Comparison of ENCODE assay signal across 22 cellular contexts in the genomic region with DNA sequence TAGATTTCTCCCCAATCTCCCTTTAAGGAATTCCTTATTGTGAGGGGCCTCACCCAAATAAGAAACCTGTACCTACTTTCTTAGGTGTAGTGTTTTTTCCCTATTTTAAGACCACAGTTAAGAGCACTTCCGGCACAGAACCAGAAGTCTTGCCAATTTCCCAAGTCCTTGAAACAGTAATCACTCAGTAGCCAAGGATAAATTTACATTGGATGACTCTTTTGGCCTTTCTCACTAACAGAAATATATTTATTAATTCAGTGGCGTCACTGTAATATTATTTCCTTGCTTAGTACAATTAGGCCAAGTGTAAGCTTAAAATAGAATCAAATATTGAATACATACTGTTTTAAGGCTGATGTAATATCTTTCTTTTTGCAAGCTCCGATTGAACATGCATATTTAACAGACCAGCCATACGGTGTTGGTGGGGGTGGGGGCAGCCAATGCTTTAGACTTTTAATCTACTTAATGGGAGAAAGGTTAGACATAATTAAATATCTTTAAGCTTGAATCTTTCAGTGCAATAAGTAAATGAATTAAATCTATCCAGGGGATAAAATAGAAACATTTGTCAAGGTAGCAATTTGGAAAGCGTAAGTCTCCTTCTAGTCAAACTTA. TPM values are rescaled to one million over a fixed set of nuclear protein-coding genes. Genes with fewer than 3 reads are reported as not detected.
DNase-seq lines count a peak whose midpoint lies in the region; ATAC-seq and TF ChIP-seq lines count a peak whose summit lies in the region.
"Had no signal": no experiment of that assay in that cellular context is flagged by ENCODE, and none has a peak within 500 bp of the region (broad histone marks: within the 10 kb centered on the region; RNA-seq: fewer than 3 reads in every experiment).

No MANE protein-coding gene starts in this region.

- DNase-seq in left ventricle myocardium inferior, result no peak
- no peak for DNase-seq in right atrium auricular region (ENCODE audit: low spot score)
- DNase-seq in NCI-H82 (lab: John Stamatoyannopoulos, UW), result peak; percentile 87
- peak; percentile 17 for DNase-seq in dermis blood vessel endothelial cell
- DNase-seq in tibial artery, result no peak
- no peak for DNase-seq in NCI-H1417 (lab: John Stamatoyannopoulos, UW)
- DNase-seq: CD8-positive, alpha-beta memory T cell; DND-41; NCI-H1048; NCI-H1417 treated with DMSO at 0.1 percent for 48 hours; NCI-H187; NCI-H2081 treated with DMSO at 0.1 percent for 48 hours; NCI-H2171 treated with DMSO at 0.1 percent for 48 hours; NCI-H345; NCI-H510A treated with DMSO at 0.1 percent for 48 hours; NCI-H774; SHP77; SW 1271 had no signal

- H3K27ac ChIP-seq in left ventricle myocardium inferior (replicated peaks) (peak overlapping the region; percentile 58), right atrium auricular region (no peak overlapping the region), tibial artery (no peak overlapping the region)
- H3K27ac ChIP-seq: RWPE1 had no signal

- peaks cover 49% of the 10 kb centered on the region for H3K4me1 ChIP-seq in left ventricle myocardium inferior
- H3K4me1 ChIP-seq in right atrium auricular region, result peaks cover 0 to 17% of the 10 kb centered on the region in 2 donors
- H3K4me1 ChIP-seq in tibial artery, result peaks cover 0 to 34% (median 18%) of the 10 kb centered on the region in 4 donors

- H3K36me3 ChIP-seq in left ventricle myocardium inferior (no peaks in the 10 kb centered on the region), right atrium auricular region (no peaks in the 10 kb centered on the region), tibial artery (no peaks in the 10 kb centered on the region)

- ATAC-seq in HG03354 (IDR thresholded peaks at IDR 0.05; ENCODE audit: poor library complexity, severe bottlenecking, unreplicated experiment), result no peak
- ATAC-seq: HCT116, Panc1 had no signal

- H3K9me3 ChIP-seq in left ventricle myocardium inferior (replicated peaks) (no peaks in the 10 kb centered on the region), right atrium auricular region (no peaks in the 10 kb centered on the region), tibial artery (peaks cover 0 to 3% (median 0%) of the 10 kb centered on the region in 3 donors)

- H3K4me3 ChIP-seq in left ventricle myocardium inferior (no peak overlapping the region), right atrium auricular region (no peak overlapping the region), tibial artery (no peak overlapping the region)

- H3K27me3 ChIP-seq in left ventricle myocardium inferior (ENCODE audit: low read depth) (no peaks in the 10 kb centered on the region), right atrium auricular region (no peaks in the 10 kb centered on the region), tibial artery (no peaks in the 10 kb centered on the region)

- intact Hi-C loops in left ventricle myocardium inferior (cut with micrococcal nuclease) (no loop called here), tibial artery (cut with DNase I; ENCODE audit: low total_unique reads) (no loop called here)

- TF ChIP-seq CTCF in left ventricle myocardium inferior (IDR thresholded peaks at IDR 0.05; ENCODE audit: borderline replicate concordance) (no peak), right atrium auricular region (IDR thresholded peaks at IDR 0.05) (no peak), tibial artery (IDR thresholded peaks at IDR 0.05) (no peak)

RNA-seq across cellular contexts. Expression of a gene that starts 50.8 kb away (rescaled TPM):
- 42.0 TPM for total RNA-seq in left ventricle myocardium inferior
- 10 to 100 TPM; 31.2 to 54.3 TPM for total RNA-seq in right atrium auricular region
- total RNA-seq in dermis blood vessel endothelial cell, result 338 and 347 TPM in 2 replicates

Comparison
In these comparisons a context has a peak if more than half of its experiments do, and no peak if none do; other contexts are left out.
1. DNase-seq: peak in NCI-H82 (single experiment) and dermis blood vessel endothelial cell (single experiment); none in left ventricle myocardium inferior (single experiment), right atrium auricular region (single experiment), tibial artery (0 of 2) and NCI-H1417 (0 of 3).